ENCODE assay signal across 1 cellular context in the genomic region with DNA sequence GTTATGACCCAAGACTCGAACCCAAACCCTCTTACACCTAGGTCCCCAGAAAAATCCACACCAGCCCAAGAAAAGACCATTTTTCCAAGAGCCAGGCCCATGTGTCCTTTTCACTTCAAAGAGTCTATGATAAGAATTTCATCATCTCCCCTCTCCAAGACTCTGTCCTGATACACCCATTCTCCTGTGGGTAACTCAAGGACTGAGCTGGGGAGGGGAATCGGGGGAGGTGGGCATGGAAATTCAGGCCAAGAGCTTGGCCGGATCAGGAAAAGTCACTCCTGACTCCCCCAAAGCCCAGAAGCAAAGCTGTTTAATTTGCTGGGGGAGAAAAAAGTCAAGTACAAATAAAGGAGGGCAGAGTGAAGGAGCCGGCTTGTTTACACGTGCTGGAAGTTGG.
TF ChIP-seq lines count a peak whose summit lies in the region.

No MANE protein-coding gene starts in this region.

TF ChIP-seq in HEK293T, 16 proteins besides CTCF, POLR2A, EP300 and RAD21 (continued from another document):
- TF ChIP-seq, protein P1, sequence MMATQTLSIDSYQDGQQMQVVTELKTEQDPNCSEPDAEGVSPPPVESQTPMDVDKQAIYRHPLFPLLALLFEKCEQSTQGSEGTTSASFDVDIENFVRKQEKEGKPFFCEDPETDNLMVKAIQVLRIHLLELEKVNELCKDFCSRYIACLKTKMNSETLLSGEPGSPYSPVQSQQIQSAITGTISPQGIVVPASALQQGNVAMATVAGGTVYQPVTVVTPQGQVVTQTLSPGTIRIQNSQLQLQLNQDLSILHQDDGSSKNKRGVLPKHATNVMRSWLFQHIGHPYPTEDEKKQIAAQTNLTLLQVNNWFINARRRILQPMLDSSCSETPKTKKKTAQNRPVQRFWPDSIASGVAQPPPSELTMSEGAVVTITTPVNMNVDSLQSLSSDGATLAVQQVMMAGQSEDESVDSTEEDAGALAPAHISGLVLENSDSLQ (IDR thresholded peaks at IDR 0.05) = no peak
